ENCODE assay signal across 23 cellular contexts in the genomic region with DNA sequence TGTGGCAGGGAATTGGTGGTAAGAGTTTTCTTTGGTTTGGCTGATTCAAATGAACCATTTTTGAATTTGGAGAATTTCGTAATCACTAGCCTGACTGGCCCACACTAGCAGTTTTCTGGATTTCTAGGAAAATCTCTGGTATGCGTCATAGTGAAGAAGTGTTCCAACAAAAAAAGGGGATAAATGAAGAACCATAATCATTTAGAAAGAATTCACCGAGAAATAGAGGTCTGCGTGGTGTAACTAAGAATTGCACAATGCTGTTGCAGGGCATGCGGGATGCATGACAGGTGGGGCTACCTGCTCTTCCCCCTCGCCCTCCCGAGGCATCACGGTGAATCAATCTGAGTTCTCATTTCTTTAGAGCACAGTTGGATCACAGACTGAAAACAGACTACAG.
DNase-seq lines count a peak whose midpoint lies in the region; ATAC-seq, FAIRE-seq and TF ChIP-seq lines count a peak whose summit lies in the region.
"Had no signal": no experiment of that assay in that cellular context is flagged by ENCODE, and none has a peak within 500 bp of the region (broad histone marks: within the 10 kb centered on the region; RNA-seq: fewer than 3 reads in every experiment).

No MANE protein-coding gene starts in this region.

- H3K4me3 ChIP-seq in HepG2 (replicated peaks in 1 of 3; ENCODE audit: insufficient read depth in 1 of 3, low read depth in 2 of 3, low read length in 3 of 3) = no peak overlapping the region
- H3K4me3 ChIP-seq in right lobe of liver = no peak overlapping the region
- no peak overlapping the region for H3K4me3 ChIP-seq in adipocyte (ENCODE audit: low read length)
- H3K4me3 ChIP-seq in HAP-1 = no peak overlapping the region
- H3K4me3 ChIP-seq: heart left ventricle, left lung had no signal

- in situ Hi-C loops in HepG2 (cut with HindIII; ENCODE audit: extremely low pct_ligation_motif_present, low pct_unique_long_range_greater_than_20kb) = no loop called here
- in situ Hi-C loops in HAP-1 (cut with MboI; ENCODE audit: low sequenced_read_pairs) = no loop called here

- no peaks in the 10 kb centered on the region for H3K4me1 Mint-ChIP-seq in activated CD4-positive, alpha-beta T cell treated with anti-CD3 and anti-CD28 coated beads, Interleukin-2, amount 10 ng/mL, durations not matched to agents 7 days and 5 days

- intact Hi-C loops in HepG2 (cut with micrococcal nuclease; ENCODE audit: unreplicated experiment) (no loop called here), right lobe of liver (cut with DNase I) (no loop called here)

- DNase-seq in HepG2 (ENCODE audit: low spot score) (no peak), right lobe of liver (no peak), adipocyte (ENCODE audit: low read depth) (peak; percentile 43), iris pigment epithelial cell (ENCODE audit: low read depth) (peak; percentile 78), SW 1271 (lab: John Stamatoyannopoulos, UW) (no peak), HAP-1 (ENCODE audit: low spot score in 2 of 2) (no peak)
- no peak for DNase-seq in activated CD4-positive, alpha-beta T cell treated with anti-CD3 and anti-CD28 coated beads, Interleukin-2, amount 10 ng/mL, durations not matched to agents 7 days and 5 days
- DNase-seq: ACHN; activated CD4-positive, CD25-positive, alpha-beta regulatory T cell; activated CD8-positive, alpha-beta T cell treated with anti-CD3 and anti-CD28 coated beads for 36 hours; activated naive CD4-positive, alpha-beta T cell treated with Interleukin-2 at 50 U/mL for 16 hours; activated T-cell treated with anti-CD3 and anti-CD28 coated beads, Interleukin-2, amount 50 U/mL, for 1 hour; anterior cingulate cortex; CD4-positive, alpha-beta memory T cell; effector CD8-positive, alpha-beta T cell; heart left ventricle; left lung; NCI-H1105 treated with DMSO at 0.1 percent for 48 hours; NCI-H2081 treated with DMSO at 0.1 percent for 48 hours; NCI-H510A; T1000 had no signal

- H3K36me3 ChIP-seq in HepG2 (replicated peaks in 1 of 2; ENCODE audit: control insufficient read depth in 1 of 2, insufficient read depth in 2 of 2, low read length in 2 of 2) (no peaks in the 10 kb centered on the region), right lobe of liver (no peaks in the 10 kb centered on the region), adipocyte (ENCODE audit: control insufficient read depth, insufficient read depth, low read length, severe bottlenecking) (no peaks in the 10 kb centered on the region), HAP-1 (replicated peaks) (no peaks in the 10 kb centered on the region)
- H3K36me3 ChIP-seq: heart left ventricle, left lung had no signal

- no peak for TF ChIP-seq POLR2A in HepG2 (IDR thresholded peaks at IDR 0.05; ENCODE audit: insufficient read depth in 1 of 2, low read depth in 2 of 2, low read length in 2 of 2)
- TF ChIP-seq POLR2A in right lobe of liver (IDR thresholded peaks at IDR 0.05) = no peak

- no peaks in the 10 kb centered on the region for H4K20me1 ChIP-seq in HepG2 (ENCODE audit: insufficient read depth, low read length)

- H3K4me3 Mint-ChIP-seq in activated CD4-positive, alpha-beta T cell treated with anti-CD3 and anti-CD28 coated beads, Interleukin-2, amount 10 ng/mL, durations not matched to agents 7 days and 5 days = no peak overlapping the region
- H3K4me3 Mint-ChIP-seq: activated CD8-positive, alpha-beta T cell treated with anti-CD3 and anti-CD28 coated beads for 36 hours; CD4-positive, alpha-beta memory T cell had no signal

- TF ChIP-seq RAD21 in HepG2 (CRISPR knock-in tag; IDR thresholded peaks at IDR 0.05) = no peak

- H3K9ac ChIP-seq in HepG2 (ENCODE audit: insufficient read depth, low read depth, low read length) (no peak overlapping the region), adipocyte (ENCODE audit: low read length) (no peak overlapping the region)

- FAIRE-seq in HepG2 (lab: Jason Lieb, UNC) = no peak

- H3K4me2 ChIP-seq in HepG2 (ENCODE audit: low read depth, low read length) = no peak overlapping the region

- H3K27ac ChIP-seq in HepG2 (ENCODE audit: extremely low read length, insufficient read depth, low read length) (no peak overlapping the region), right lobe of liver (no peak overlapping the region)
- H3K27ac ChIP-seq: heart left ventricle, left lung had no signal

- H3K9me3 ChIP-seq in HepG2 (ENCODE audit: low read length) (no peaks in the 10 kb centered on the region), right lobe of liver (no peaks in the 10 kb centered on the region), adipocyte (ENCODE audit: control insufficient read depth, low read length) (no peaks in the 10 kb centered on the region), HAP-1 (no peaks in the 10 kb centered on the region)

- no peaks in the 10 kb centered on the region for H3K9me3 Mint-ChIP-seq in activated CD4-positive, alpha-beta T cell treated with anti-CD3 and anti-CD28 coated beads, Interleukin-2, amount 10 ng/mL, durations not matched to agents 7 days and 5 days

- ATAC-seq in HepG2 (no peak), right lobe of liver (no peak), GM21619 (IDR thresholded peaks at IDR 0.05; ENCODE audit: unreplicated experiment) (no peak)
- ATAC-seq: activated CD8-positive, alpha-beta T cell treated with anti-CD3 and anti-CD28 coated beads for 36 hours; left lung; SK-N-SH treated with all-trans-retinoic acid at 6 μM for 48 hours had no signal

- TF ChIP-seq EP300 in HepG2 (IDR thresholded peaks at IDR 0.05; ENCODE audit: low read depth in 2 of 2, low read length in 2 of 2) (no peak), HepG2 (CRISPR knock-in tag; IDR thresholded peaks at IDR 0.05; ENCODE audit: borderline replicate concordance) (no peak)

- no peaks in the 10 kb centered on the region for H3K36me3 Mint-ChIP-seq in activated CD4-positive, alpha-beta T cell treated with anti-CD3 and anti-CD28 coated beads, Interleukin-2, amount 10 ng/mL, durations not matched to agents 7 days and 5 days (ENCODE audit: low read depth)
- H3K36me3 Mint-ChIP-seq: CD4-positive, alpha-beta memory T cell had no signal

- no TSS peak for BruUV-seq in HepG2 (replicated peaks; lab: Mats Ljungman, UMichigan)

- no peaks in the 10 kb centered on the region for H3K79me2 ChIP-seq in HepG2 (ENCODE audit: insufficient read depth, low read length)

- no peak for TF ChIP-seq CTCF in HepG2 (CRISPR knock-in tag; IDR thresholded peaks at IDR 0.05)
- no peak for TF ChIP-seq CTCF in right lobe of liver (IDR thresholded peaks at IDR 0.05)

- H3K27ac Mint-ChIP-seq in activated CD4-positive, alpha-beta T cell treated with anti-CD3 and anti-CD28 coated beads, Interleukin-2, amount 10 ng/mL, durations not matched to agents 7 days and 5 days = no peak overlapping the region
- H3K27ac Mint-ChIP-seq: activated CD8-positive, alpha-beta T cell treated with anti-CD3 and anti-CD28 coated beads for 36 hours; CD4-positive, alpha-beta memory T cell had no signal

- no peak overlapping the region for H2AFZ ChIP-seq in HepG2 (ENCODE audit: low read length)

- H3K27me3 ChIP-seq in HepG2 (ENCODE audit: control insufficient read depth in 1 of 2, insufficient read depth in 2 of 2, low read length in 2 of 2) (no peaks in the 10 kb centered on the region; a peak in 1 of 5 replicates), right lobe of liver (no peaks in the 10 kb centered on the region), adipocyte (replicated peaks; ENCODE audit: control insufficient read depth, insufficient read depth, low read length) (no peaks in the 10 kb centered on the region), HAP-1 (ENCODE audit: low read depth) (no peaks in the 10 kb centered on the region)
- H3K27me3 ChIP-seq: heart left ventricle, left lung had no signal

- POLR2A ChIA-PET in HepG2 (lab: Yijun Ruan, JAX) = no interaction called here
- POLR2A ChIA-PET in activated CD4-positive, alpha-beta T cell treated with anti-CD3 and anti-CD28 coated beads, Interleukin-2, amount 10 ng/mL, durations not matched to agents 7 days and 5 days (lab: Charles Lee) = no interaction called here

- 69% methylated on average over 8 of the region's 8 CpGs for WGBS in HepG2 (ENCODE audit: low lambda C conversion rate)
- whole genome bisulfite sequencing in right lobe of liver (ENCODE audit: insufficient coverage, low coverage, low lambda C conversion rate, missing lambda C conversion rate) = 61% methylated on average over 8 of the region's 8 CpGs

- H3K4me1 ChIP-seq in HepG2 (ENCODE audit: insufficient read depth, low read length) (peaks cover 10% of the 10 kb centered on the region; the same call in 1 of the 2 replicates), right lobe of liver (peaks cover 0 to 12% (median 2%) of the 10 kb centered on the region in 4 donors), adipocyte (ENCODE audit: control insufficient read depth, insufficient read depth, low read length) (peaks cover 8% of the 10 kb centered on the region), HAP-1 (no peaks in the 10 kb centered on the region)
- H3K4me1 ChIP-seq: left lung had no signal

- H3K27me3 Mint-ChIP-seq in activated CD4-positive, alpha-beta T cell treated with anti-CD3 and anti-CD28 coated beads, Interleukin-2, amount 10 ng/mL, durations not matched to agents 7 days and 5 days = no peaks in the 10 kb centered on the region
- H3K27me3 Mint-ChIP-seq: activated CD8-positive, alpha-beta T cell treated with anti-CD3 and anti-CD28 coated beads for 36 hours had no signal

- CTCF ChIA-PET in HepG2 (lab: Yijun Ruan, JAX; ENCODE audit: low intra/inter-chr PET ratio, low total read pairs) = no interaction called here
- CTCF ChIA-PET in activated CD4-positive, alpha-beta T cell treated with anti-CD3 and anti-CD28 coated beads, Interleukin-2, amount 10 ng/mL, durations not matched to agents 7 days and 5 days (lab: Charles Lee) = no interaction called here

TF ChIP-seq in HepG2, 621 proteins besides CTCF, POLR2A, EP300 and RAD21:
- TF ChIP-seq CEBPB (IDR thresholded peaks at IDR 0.05; ENCODE audit: borderline replicate concordance, low read depth, low read length) = peak; percentile 15; the same call in 1 of the 2 replicates
- TF ChIP-seq ZNF136 (CRISPR knock-in tag; IDR thresholded peaks at IDR 0.05; ENCODE audit: low read depth) = no peak

Comparison
In these comparisons a context has a peak if more than half of its experiments do, and no peak if none do; other contexts are left out.
1. DNase-seq: peak in adipocyte (single experiment) and iris pigment epithelial cell (single experiment); none in HepG2 (single experiment), right lobe of liver (0 of 3), activated CD4-positive, alpha-beta T cell treated with anti-CD3 and anti-CD28 coated beads, Interleukin-2, amount 10 ng/mL, durations not matched to agents 7 days and 5 days (single experiment), SW 1271 (0 of 2) and HAP-1 (0 of 2).